Comparison of ENCODE assay signal across 7 cellular contexts in the genomic region with DNA sequence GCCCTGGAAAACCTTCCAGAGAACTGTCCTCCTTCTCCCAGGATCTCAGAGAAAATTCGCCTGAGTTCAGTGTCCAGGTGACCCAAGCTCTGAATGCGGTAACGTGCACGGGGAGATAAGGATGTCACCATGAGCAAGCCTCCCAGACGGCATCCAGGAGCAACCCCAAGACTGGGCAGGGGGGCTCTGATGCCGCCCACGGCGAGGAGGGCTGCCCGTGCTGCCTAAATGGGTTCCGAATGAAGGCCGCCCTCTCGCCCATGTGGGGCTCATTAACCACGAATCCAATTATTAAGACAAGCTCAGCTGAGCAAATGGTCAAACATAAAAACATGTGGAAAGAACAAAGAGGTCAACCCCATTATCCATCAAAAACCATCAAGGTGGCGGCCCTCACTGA. TPM values are rescaled to one million over a fixed set of nuclear protein-coding genes. Genes with fewer than 3 reads are reported as not detected.
A peak's percentile ranks its signal among the peaks of the same experiment; 100 is the strongest.
DNase-seq lines count a peak whose midpoint lies in the region; ATAC-seq and TF ChIP-seq lines count a peak whose summit lies in the region.
"Not testable (repeated sequence)": the region's sequence is repeated elsewhere in the genome, so short reads cannot be mapped to it uniquely, and the experiment has no call there.

No MANE protein-coding gene starts in this region.

- CTCF ChIA-PET in CD8-positive, alpha-beta T cell (lab: Charles Lee); activated CD8-positive, alpha-beta T cell treated with anti-CD3 and anti-CD28 coated beads for 36 hours (lab: Charles Lee); activated naive CD4-positive, alpha-beta T cell treated with anti-CD3 and anti-CD28 coated beads, Interleukin-2, amount 10 ng/mL, durations not matched to agents 7 days and 5 days (lab: Charles Lee): not testable (repeated sequence)

- peaks cover 26% of the 10 kb centered on the region for H3K27me3 Mint-ChIP-seq in CD8-positive, alpha-beta T cell (ENCODE audit: low read depth)
- H3K27me3 Mint-ChIP-seq in T-helper 1 cell treated with Interleukin-12 subunit alpha and Interleukin-12 subunit beta and Interleukin-4 antibody, amounts not matched to agents 30 μg/mL and 1 μg/mL, for 36 hours (ENCODE audit: low read depth), result peaks cover 43% of the 10 kb centered on the region
- peaks cover 13% of the 10 kb centered on the region for H3K27me3 Mint-ChIP-seq in activated CD8-positive, alpha-beta T cell treated with anti-CD3 and anti-CD28 coated beads for 36 hours
- peaks cover 73% of the 10 kb centered on the region for H3K27me3 Mint-ChIP-seq in activated naive CD4-positive, alpha-beta T cell treated with anti-CD3 and anti-CD28 coated beads, Interleukin-2, amount 10 ng/mL, durations not matched to agents 7 days and 5 days
- peaks cover 54% of the 10 kb centered on the region for H3K27me3 Mint-ChIP-seq in chondrocyte (ENCODE audit: low read depth)
- peaks cover 20 to 75% (median 48%) of the 10 kb centered on the region in 3 donors for H3K27me3 Mint-ChIP-seq in naive B cell
- peaks cover 53% of the 10 kb centered on the region for H3K27me3 Mint-ChIP-seq in osteocyte (ENCODE audit: unreplicated experiment)

- TF ChIP-seq CTCF in CD8-positive, alpha-beta T cell (IDR thresholded peaks at IDR 0.05); activated CD8-positive, alpha-beta T cell treated with anti-CD3 and anti-CD28 coated beads for 36 hours (IDR thresholded peaks at IDR 0.05); chondrocyte (IDR thresholded peaks at IDR 0.05); osteocyte (IDR thresholded peaks at IDR 0.05): not testable (repeated sequence)

- POLR2A ChIA-PET in CD8-positive, alpha-beta T cell (lab: Charles Lee); activated CD8-positive, alpha-beta T cell treated with anti-CD3 and anti-CD28 coated beads for 36 hours (lab: Charles Lee): not testable (repeated sequence)

- H3K36me3 Mint-ChIP-seq in CD8-positive, alpha-beta T cell; T-helper 1 cell treated with Interleukin-12 subunit alpha and Interleukin-12 subunit beta and Interleukin-4 antibody, amounts not matched to agents 30 μg/mL and 1 μg/mL, for 36 hours (ENCODE audit: low read depth); activated CD8-positive, alpha-beta T cell treated with anti-CD3 and anti-CD28 coated beads for 36 hours (ENCODE audit: low read depth); activated naive CD4-positive, alpha-beta T cell treated with anti-CD3 and anti-CD28 coated beads, Interleukin-2, amount 10 ng/mL, durations not matched to agents 7 days and 5 days; chondrocyte (ENCODE audit: low read depth); naive B cell; osteocyte (ENCODE audit: unreplicated experiment): not testable (repeated sequence)

- not testable (repeated sequence) for H3K27me3 ChIP-seq in CD8-positive, alpha-beta T cell (ENCODE audit: insufficient read depth, low read length)

- not testable (repeated sequence) for ATAC-seq in CD8-positive, alpha-beta T cell; activated CD8-positive, alpha-beta T cell treated with anti-CD3 and anti-CD28 coated beads for 36 hours; naive B cell (ENCODE audit: low read depth in 2 of 2)

- not testable (repeated sequence) for H3K27ac Mint-ChIP-seq in CD8-positive, alpha-beta T cell; T-helper 1 cell treated with Interleukin-12 subunit alpha and Interleukin-12 subunit beta and Interleukin-4 antibody, amounts not matched to agents 30 μg/mL and 1 μg/mL, for 36 hours; activated CD8-positive, alpha-beta T cell treated with anti-CD3 and anti-CD28 coated beads for 36 hours; activated naive CD4-positive, alpha-beta T cell treated with anti-CD3 and anti-CD28 coated beads, Interleukin-2, amount 10 ng/mL, durations not matched to agents 7 days and 5 days; chondrocyte (ENCODE audit: unreplicated experiment); naive B cell; osteocyte (ENCODE audit: unreplicated experiment)

- H3K4me3 ChIP-seq in CD8-positive, alpha-beta T cell (ENCODE audit: low read depth, low read length), result not testable (repeated sequence)

- not testable (repeated sequence) for H3K4me1 Mint-ChIP-seq in CD8-positive, alpha-beta T cell (ENCODE audit: low read depth); T-helper 1 cell treated with Interleukin-12 subunit alpha and Interleukin-12 subunit beta and Interleukin-4 antibody, amounts not matched to agents 30 μg/mL and 1 μg/mL, for 36 hours (ENCODE audit: low read depth); chondrocyte (ENCODE audit: low read depth); osteocyte (ENCODE audit: unreplicated experiment)
- H3K4me1 Mint-ChIP-seq in activated CD8-positive, alpha-beta T cell treated with anti-CD3 and anti-CD28 coated beads for 36 hours (ENCODE audit: low read depth), result peaks cover 10% of the 10 kb centered on the region
- H3K4me1 Mint-ChIP-seq in activated naive CD4-positive, alpha-beta T cell treated with anti-CD3 and anti-CD28 coated beads, Interleukin-2, amount 10 ng/mL, durations not matched to agents 7 days and 5 days, result peaks cover 11% of the 10 kb centered on the region
- peaks cover 8 to 22% (median 13%) of the 10 kb centered on the region in 3 donors for H3K4me1 Mint-ChIP-seq in naive B cell

- intact Hi-C loops in CD8-positive, alpha-beta T cell (cut with DNase I, micrococcal nuclease); activated CD8-positive, alpha-beta T cell treated with anti-CD3 and anti-CD28 coated beads for 36 hours (cut with micrococcal nuclease): not testable (repeated sequence)

- H3K27ac ChIP-seq in CD8-positive, alpha-beta T cell (ENCODE audit: low read depth, low read length), result not testable (repeated sequence)

- H3K4me1 ChIP-seq in CD8-positive, alpha-beta T cell (ENCODE audit: insufficient read depth, low read length), result not testable (repeated sequence)

- H3K9me3 ChIP-seq in CD8-positive, alpha-beta T cell (ENCODE audit: low read length), result not testable (repeated sequence)

- not testable (repeated sequence) for H3K36me3 ChIP-seq in CD8-positive, alpha-beta T cell (ENCODE audit: insufficient read depth, low read length)

- DNase-seq in CD8-positive, alpha-beta T cell; activated CD8-positive, alpha-beta T cell treated with anti-CD3 and anti-CD28 coated beads for 36 hours; activated naive CD4-positive, alpha-beta T cell treated with anti-CD3 and anti-CD28 coated beads, Interleukin-2, amount 10 ng/mL, durations not matched to agents 7 days and 5 days; chondrocyte (ENCODE audit: low spot score); naive B cell; osteocyte (ENCODE audit: extremely low spot score, unreplicated experiment): not testable (repeated sequence)

- peak overlapping the region; percentile 81 for H3K4me3 Mint-ChIP-seq in CD8-positive, alpha-beta T cell
- H3K4me3 Mint-ChIP-seq in T-helper 1 cell treated with Interleukin-12 subunit alpha and Interleukin-12 subunit beta and Interleukin-4 antibody, amounts not matched to agents 30 μg/mL and 1 μg/mL, for 36 hours, result peak overlapping the region; percentile 53
- peak overlapping the region; percentile 74 for H3K4me3 Mint-ChIP-seq in activated CD8-positive, alpha-beta T cell treated with anti-CD3 and anti-CD28 coated beads for 36 hours
- peak overlapping the region; percentile 70 for H3K4me3 Mint-ChIP-seq in activated naive CD4-positive, alpha-beta T cell treated with anti-CD3 and anti-CD28 coated beads, Interleukin-2, amount 10 ng/mL, durations not matched to agents 7 days and 5 days
- peak overlapping the region; percentile 78 for H3K4me3 Mint-ChIP-seq in chondrocyte (ENCODE audit: unreplicated experiment)
- H3K4me3 Mint-ChIP-seq in naive B cell, result peak overlapping the region in 7 of 8 donors; percentile 58 to 91 (median 82)
- H3K4me3 Mint-ChIP-seq in osteocyte (ENCODE audit: unreplicated experiment), result peak overlapping the region; percentile 51

- H3K9me3 Mint-ChIP-seq in CD8-positive, alpha-beta T cell; T-helper 1 cell treated with Interleukin-12 subunit alpha and Interleukin-12 subunit beta and Interleukin-4 antibody, amounts not matched to agents 30 μg/mL and 1 μg/mL, for 36 hours; activated CD8-positive, alpha-beta T cell treated with anti-CD3 and anti-CD28 coated beads for 36 hours; activated naive CD4-positive, alpha-beta T cell treated with anti-CD3 and anti-CD28 coated beads, Interleukin-2, amount 10 ng/mL, durations not matched to agents 7 days and 5 days; chondrocyte (ENCODE audit: low read depth); naive B cell; osteocyte (ENCODE audit: unreplicated experiment): not testable (repeated sequence)

RNA-seq across cellular contexts. Expression of a gene that starts 49.6 kb away (rescaled TPM):
- total RNA-seq in CD8-positive, alpha-beta T cell, result 10 to 100 TPM; 14.4 to 15.6 TPM
- 10 to 100 TPM; 12.4 to 13.0 TPM for total RNA-seq in activated CD8-positive, alpha-beta T cell treated with anti-CD3 and anti-CD28 coated beads for 36 hours
- total RNA-seq in chondrocyte (14.4 to 16.6 TPM (median 15.9 TPM) in 3 replicates), osteocyte (26.0 and 29.3 TPM in 2 replicates)
- 100 to 1,000 TPM in 3 of 6 donors, 10 to 100 TPM in 3; 93.5 to 149 (median 103) TPM for polyA plus RNA-seq in naive B cell (ENCODE audit: low read depth in 6 of 6)

RNA-seq across cellular contexts. Expression of a gene that starts 55.9 kb away (rescaled TPM):
- not detected for total RNA-seq in CD8-positive, alpha-beta T cell
- total RNA-seq in activated CD8-positive, alpha-beta T cell treated with anti-CD3 and anti-CD28 coated beads for 36 hours, result under 1 TPM; 0.09 to 0.11 TPM
- total RNA-seq in chondrocyte, result 10.8 to 14.3 TPM (median 13.1 TPM) in 3 replicates
- polyA plus RNA-seq in naive B cell (ENCODE audit: low read depth in 6 of 6), result under 1 TPM in 5 of 6 donors, not detected in 1; 0.33 to 0.94 (median 0.67) TPM
- 4.7 and 6.5 TPM in 2 replicates for total RNA-seq in osteocyte
